In genomic region chr6:81051952-81052351, GRCh38 we compare ENCODE assay signal across 19 cellular contexts.
DNase-seq lines count a peak whose midpoint lies in the region; ATAC-seq, FAIRE-seq and TF ChIP-seq lines count a peak whose summit lies in the region.
"Had no signal": no experiment of that assay in that cellular context is flagged by ENCODE, and none has a peak within 500 bp of the region (broad histone marks: within the 10 kb centered on the region; RNA-seq: fewer than 3 reads in every experiment).

No MANE protein-coding gene starts in this region.

- H3K23me2 ChIP-seq in H9 (ENCODE audit: insufficient read length, low read depth, low read length, poor library complexity, severe bottlenecking) (no peaks in the 10 kb centered on the region), H1 (ENCODE audit: low read depth, low read length) (no peaks in the 10 kb centered on the region)

- CTCF ChIA-PET in H1 (lab: Charles Lee; ENCODE audit: partially characterized antibody), result no interaction called here

- WGBS in H9 (ENCODE audit: extremely low coverage, insufficient read length, low lambda C conversion rate), result no CpG with 5 or more reads among the region's 8 CpGs
- WGBS in H1 (ENCODE audit: extremely low coverage in 1 of 2, insufficient coverage in 1 of 2, insufficient read length in 1 of 2, insufficient replicate concordance in 2 of 2, low coverage in 1 of 2, low lambda C conversion rate in 2 of 2, missing lambda C conversion rate in 1 of 2), 2 experiments, result 86% methylated on average over 8 of the region's 8 CpGs; no CpG with 5 or more reads in 1 of the 2 experiments

- no peak for FAIRE-seq in H1 (lab: Jason Lieb, UNC)
- FAIRE-seq: G401.6, GM12892, H54 had no signal

- H3K27me3 Mint-ChIP-seq in H9 (ENCODE audit: low read depth) (no peaks in the 10 kb centered on the region), neural progenitor cell (ENCODE audit: insufficient read depth, low read depth) (no peaks in the 10 kb centered on the region), T-helper 17 cell (no peaks in the 10 kb centered on the region)
- H3K27me3 Mint-ChIP-seq: CD4-positive, alpha-beta memory T cell had no signal

- ATAC-seq in HG03175 (IDR thresholded peaks at IDR 0.05; ENCODE audit: unreplicated experiment) (no peak), HG02840 (IDR thresholded peaks at IDR 0.05; ENCODE audit: low FRiP score, unreplicated experiment) (no peak), T-helper 17 cell (no peak)

- H4K5ac ChIP-seq in H9 (ENCODE audit: insufficient read length, low read depth, low read length), result no peak overlapping the region
- no peak overlapping the region for H4K5ac ChIP-seq in H1 (ENCODE audit: insufficient read length, low read depth, low read length)

- POLR2A ChIA-PET in H1 (lab: Charles Lee; ENCODE audit: partially characterized antibody), result no interaction called here

- H3K27me3 ChIP-seq in H9 (ENCODE audit: insufficient read depth, low read length) (no peaks in the 10 kb centered on the region), H1 (replicated peaks in 1 of 4; ENCODE audit: control insufficient read depth in 3 of 4, extremely low read depth in 1 of 4, insufficient read depth in 3 of 4, low read length in 3 of 4) (no peaks in the 10 kb centered on the region), neural progenitor cell (no peaks in the 10 kb centered on the region)

- H3K27ac ChIP-seq in H9 (ENCODE audit: insufficient read length, low read depth, low read length) (no peak overlapping the region), H1 (ENCODE audit: low read depth, low read length) (no peak overlapping the region), neural progenitor cell (no peak overlapping the region)
- H3K27ac ChIP-seq: GM23248 had no signal

- H3K18ac ChIP-seq in H9 (ENCODE audit: insufficient read length, low read depth, low read length), result no peak overlapping the region
- no peak overlapping the region for H3K18ac ChIP-seq in H1 (ENCODE audit: extremely low read depth, low read length)

- TF ChIP-seq EP300 in H1 (IDR thresholded peaks at IDR 0.05; ENCODE audit: borderline replicate concordance in 1 of 2, low read depth in 2 of 2, low read length in 2 of 2), result no peak

- H3K9me3 Mint-ChIP-seq in H9 (no peaks in the 10 kb centered on the region; a peak in 1 of 5 replicates), neural progenitor cell (no peaks in the 10 kb centered on the region)

- no peak overlapping the region for H2BK20ac ChIP-seq in H9 (ENCODE audit: low read depth, low read length, poor library complexity, severe bottlenecking)
- no peak overlapping the region for H2BK20ac ChIP-seq in H1 (ENCODE audit: low read length)

- H3K9me3 ChIP-seq in H9 (ENCODE audit: control insufficient read depth, low read depth, low read length) (no peaks in the 10 kb centered on the region), H1 (ENCODE audit: insufficient read depth in 2 of 2, low read depth in 1 of 2, low read length in 1 of 2) (no peaks in the 10 kb centered on the region), neural progenitor cell (ENCODE audit: low read depth) (no peaks in the 10 kb centered on the region), T-helper 17 cell (ENCODE audit: control insufficient read depth, low read length, poor library complexity, severe bottlenecking) (no peaks in the 10 kb centered on the region)

- TF ChIP-seq POLR2A in H1 (IDR thresholded peaks at IDR 0.05; ENCODE audit: control extremely low read depth in 1 of 2, low read depth in 2 of 2, low read length in 2 of 2), result no peak

- H3K4me3 ChIP-seq in H1 (ENCODE audit: extremely low read depth in 1 of 4, insufficient read depth in 2 of 4, low read depth in 3 of 4, low read length in 4 of 4) (no peak overlapping the region), neural progenitor cell (no peak overlapping the region)
- H3K4me3 ChIP-seq: GM23248 had no signal

- H2BK15ac ChIP-seq in H9 (ENCODE audit: low read depth, low read length), result no peak overlapping the region
- H2BK15ac ChIP-seq in H1 (ENCODE audit: low read length), result no peak overlapping the region

- no peak overlapping the region for H2BK5ac ChIP-seq in H9 (ENCODE audit: insufficient read length, low read length)
- no peak overlapping the region for H2BK5ac ChIP-seq in H1 (ENCODE audit: low read depth, low read length)

- H2AK5ac ChIP-seq in H9 (ENCODE audit: insufficient read length, low read length) (no peak overlapping the region), H1 (ENCODE audit: low read depth, low read length) (no peak overlapping the region)

- H3K4ac ChIP-seq in H9 (ENCODE audit: low read depth, low read length) (no peak overlapping the region), H1 (replicated peaks; ENCODE audit: insufficient read length, low read depth, low read length) (no peak overlapping the region)

- H2BK12ac ChIP-seq in H9 (ENCODE audit: insufficient read length, low read depth, low read length) (no peak overlapping the region), H1 (ENCODE audit: low read depth, low read length) (no peak overlapping the region)

- no peaks in the 10 kb centered on the region for H3K79me2 ChIP-seq in H9 (ENCODE audit: insufficient read depth, low read length)
- H3K79me2 ChIP-seq in H1 (ENCODE audit: control insufficient read depth in 1 of 2, insufficient read depth in 2 of 2, low read length in 2 of 2), result no peaks in the 10 kb centered on the region
- H3K79me2 ChIP-seq in neural progenitor cell (ENCODE audit: low read depth), result no peaks in the 10 kb centered on the region

- no peak overlapping the region for H3T11ph ChIP-seq in H9 (ENCODE audit: low read length)

- H4K20me1 ChIP-seq in H9 (ENCODE audit: control insufficient read depth, insufficient read depth, insufficient read length), result no peaks in the 10 kb centered on the region
- no peaks in the 10 kb centered on the region for H4K20me1 ChIP-seq in H1 (replicated peaks in 1 of 2; ENCODE audit: control insufficient read depth in 1 of 2, insufficient read depth in 2 of 2, low read length in 2 of 2)
- H4K20me1 ChIP-seq in neural progenitor cell (ENCODE audit: low read depth), result no peaks in the 10 kb centered on the region

- H4K91ac ChIP-seq in H9 (ENCODE audit: insufficient read length, low read depth, low read length), result no peak overlapping the region
- no peak overlapping the region for H4K91ac ChIP-seq in H1 (replicated peaks; ENCODE audit: insufficient read length, low read length)

- H4K8ac ChIP-seq in H9 (replicated peaks; ENCODE audit: insufficient read length, low read depth, low read length) (no peak overlapping the region), H1 (ENCODE audit: extremely low read depth, insufficient read depth, low read length) (no peak overlapping the region)

- H2AFZ ChIP-seq in H9 (ENCODE audit: low read length) (no peak overlapping the region), H1 (ENCODE audit: low read length) (0 out of 2 replicates have a peak overlapping the region, but pooled peaks have one; percentile 21), neural progenitor cell (replicated peaks) (peak overlapping the region; percentile 57)
- H2AFZ ChIP-seq: GM23248 had no signal

- TF ChIP-seq CTCF in H9 (conservative IDR thresholded peaks at IDR 0.05), result peak; percentile 42; the same call in 2 of the 3 replicates
- peak in 2 of 3 experiments; percentile 21 to 35; a peak in 2 of 4 replicates for TF ChIP-seq CTCF in H1 (IDR thresholded peaks at IDR 0.05; ENCODE audit: control extremely low read depth in 1 of 3, insufficient read depth in 1 of 3, low read depth in 1 of 3, low read length in 3 of 3)
- peak; percentile 23 for TF ChIP-seq CTCF in neural progenitor cell (IDR thresholded peaks at IDR 0.05)

- H3K4me1 Mint-ChIP-seq in H9 (0 out of 4 replicates have a peak, but pooled peaks cover 3% of the 10 kb centered on the region in 2 experiments), neural progenitor cell (no peaks in the 10 kb centered on the region), T-helper 17 cell (no peaks in the 10 kb centered on the region)
- H3K4me1 Mint-ChIP-seq: CD4-positive, alpha-beta memory T cell had no signal

- no peaks in the 10 kb centered on the region for H3K36me3 Mint-ChIP-seq in H9 (ENCODE audit: insufficient read depth in 1 of 3, low read depth in 3 of 3)
- no peaks in the 10 kb centered on the region for H3K36me3 Mint-ChIP-seq in neural progenitor cell
- H3K36me3 Mint-ChIP-seq in T-helper 17 cell (ENCODE audit: low read depth), result no peaks in the 10 kb centered on the region
- H3K36me3 Mint-ChIP-seq: CD4-positive, alpha-beta memory T cell had no signal

- peak; percentile 10 to 21; a peak in 2 of 4 replicates for TF ChIP-seq RAD21 in H1 (IDR thresholded peaks at IDR 0.05 in 1 of 2, conservative IDR thresholded peaks at IDR 0.05 in 1 of 2; ENCODE audit: low read depth in 2 of 2, low read length in 2 of 2)

- no peak overlapping the region for H2BK120ac ChIP-seq in H9 (ENCODE audit: low read depth, low read length, poor library complexity, severe bottlenecking)
- H2BK120ac ChIP-seq in H1 (replicated peaks; ENCODE audit: low read depth, low read length), result no peak overlapping the region

- H3K27ac Mint-ChIP-seq in H9 (peak overlapping the region in 1 of 3 experiments; percentile 25; a peak in 1 of 7 replicates), neural progenitor cell (no peak overlapping the region), T-helper 17 cell (no peak overlapping the region)
- H3K27ac Mint-ChIP-seq: CD4-positive, alpha-beta memory T cell had no signal

- no peak overlapping the region for H3K9ac ChIP-seq in H9 (ENCODE audit: extremely low read depth, insufficient read length, low read length)
- H3K9ac ChIP-seq in H1 (replicated peaks in 1 of 4; ENCODE audit: extremely low read depth in 1 of 4, low read depth in 3 of 4, low read length in 3 of 4), result no peak overlapping the region
- H3K9ac ChIP-seq in neural progenitor cell, result no peak overlapping the region
- H3K9ac ChIP-seq: GM23248 had no signal

- no peak overlapping the region for H3K4me3 Mint-ChIP-seq in H9
- no peak overlapping the region for H3K4me3 Mint-ChIP-seq in neural progenitor cell
- no peak overlapping the region for H3K4me3 Mint-ChIP-seq in T-helper 17 cell
- H3K4me3 Mint-ChIP-seq: CD4-positive, alpha-beta memory T cell had no signal

- H3K4me2 ChIP-seq in H9 (ENCODE audit: insufficient read depth, insufficient read length, low read length) (no peak overlapping the region), H1 (ENCODE audit: insufficient read depth in 1 of 2, low read depth in 2 of 2, low read length in 2 of 2) (no peak overlapping the region), neural progenitor cell (no peak overlapping the region)

- H3K23ac ChIP-seq in H9 (ENCODE audit: insufficient read length, low read depth, low read length) (no peak overlapping the region), H1 (ENCODE audit: insufficient read length) (no peak overlapping the region)

- H3F3A ChIP-seq in neural progenitor cell (ENCODE audit: low read depth), result no peaks in the 10 kb centered on the region

- DNase-seq in H9 (peak; percentile 38), H1 (ENCODE audit: low read depth in 1 of 2, low spot score in 2 of 2) (peak in 1 of 2 experiments; percentile 46), iPS-NIHi7 (ENCODE audit: extremely low spot score) (peak; percentile 10), neural progenitor cell (ENCODE audit: low spot score) (peak; percentile 3), MV-4-11 (lab: John Stamatoyannopoulos, UW) (no peak), T-helper 17 cell (no peak)
- DNase-seq: C1 segment of cervical spinal cord; Calu3; CD4-positive, alpha-beta memory T cell; COR-L47; DMS53; DMS79 treated with DMSO at 0.1 percent for 48 hours; GM23248; HCEC 1CT had no signal

- H3K56ac ChIP-seq in H9 (ENCODE audit: insufficient read length, low read depth, low read length) (no peak overlapping the region), H1 (replicated peaks; ENCODE audit: insufficient read length, low read depth, low read length) (no peak overlapping the region)

- no peaks in the 10 kb centered on the region for H3K4me1 ChIP-seq in H9 (ENCODE audit: insufficient read depth, low read length)
- H3K4me1 ChIP-seq in H1 (replicated peaks in 1 of 4; ENCODE audit: control insufficient read depth in 3 of 4, insufficient read depth in 4 of 4, low read length in 3 of 4), result no peaks in the 10 kb centered on the region
- no peaks in the 10 kb centered on the region for H3K4me1 ChIP-seq in neural progenitor cell

- H3K36me3 ChIP-seq in H1 (ENCODE audit: control insufficient read depth in 2 of 4, insufficient read depth in 4 of 4, low read length in 3 of 4) (no peaks in the 10 kb centered on the region), neural progenitor cell (no peaks in the 10 kb centered on the region)

- H3K14ac ChIP-seq in H9 (ENCODE audit: insufficient read depth, low read length), result no peak overlapping the region
- no peak overlapping the region for H3K14ac ChIP-seq in H1 (ENCODE audit: insufficient read length)

- H3K79me1 ChIP-seq in H9 (ENCODE audit: insufficient read depth, low read depth, low read length, poor library complexity, severe bottlenecking) (no peaks in the 10 kb centered on the region), H1 (ENCODE audit: low read depth, low read length) (no peaks in the 10 kb centered on the region)

Comparison
In these comparisons a context has a peak if more than half of its experiments do, and no peak if none do; other contexts are left out.
1. DNase-seq: peak in H9 (single experiment), iPS-NIHi7 (single experiment) and neural progenitor cell (single experiment); none in MV-4-11 (single experiment) and T-helper 17 cell (0 of 3).
2. Peak in every context shown above with its lines, with median percentiles within 50 percentile points of each other: CTCF ChIP-seq.